9 cellular contexts compared by ENCODE assay signal in the genomic region with DNA sequence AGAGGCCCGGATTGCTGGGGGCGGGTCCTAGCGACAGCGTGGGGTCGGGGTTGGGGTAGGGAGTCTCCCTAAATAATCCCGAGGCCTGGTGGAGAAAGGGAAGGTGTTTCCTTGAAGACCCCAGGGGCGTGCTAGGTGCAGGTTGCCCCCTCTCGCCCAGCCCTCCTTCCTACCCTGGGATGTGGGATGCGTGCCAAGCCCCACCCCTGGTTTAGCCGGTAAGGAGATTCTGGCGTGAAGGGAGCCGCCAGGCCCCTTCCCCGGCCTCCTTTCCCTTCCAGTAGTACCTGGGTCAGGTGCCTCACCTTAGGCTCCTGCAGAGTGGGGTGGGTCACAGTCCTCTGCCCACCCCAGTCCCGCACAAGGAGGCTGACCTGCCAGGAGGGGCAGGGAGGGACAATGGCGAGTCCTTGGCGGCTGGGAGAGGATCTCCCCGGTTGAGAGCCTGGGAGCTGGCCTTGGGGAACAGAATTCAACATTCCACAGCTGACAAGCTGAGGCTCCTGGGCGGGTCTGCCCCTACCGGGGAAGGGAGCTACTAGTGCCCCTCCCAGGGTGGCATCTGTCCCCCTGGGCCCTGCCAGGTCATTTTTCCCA. TPM values are rescaled to one million over a fixed set of nuclear protein-coding genes. Genes with fewer than 3 reads are reported as not detected.
DNase-seq lines count a peak whose midpoint lies in the region; ATAC-seq, FAIRE-seq and TF ChIP-seq lines count a peak whose summit lies in the region.
"Had no signal": no experiment of that assay in that cellular context is flagged by ENCODE, and none has a peak within 500 bp of the region (broad histone marks: within the 10 kb centered on the region; RNA-seq: fewer than 3 reads in every experiment).

No MANE protein-coding gene starts in this region.

- no peaks in the 10 kb centered on the region for H3K27me3 ChIP-seq in Panc1 (ENCODE audit: control insufficient read depth, insufficient read depth, low read length)

- H3K27ac Mint-ChIP-seq in effector memory CD8-positive, alpha-beta T cell = peak overlapping the region; percentile 55 to 90

- TF ChIP-seq CTCF in Panc1 (IDR thresholded peaks at IDR 0.05) (no peak), mucosa of descending colon (IDR thresholded peaks at IDR 0.05) (no peak)

- peak overlapping the region; percentile 84 for H3K27ac ChIP-seq in Panc1 (ENCODE audit: low read length)

- peak overlapping the region; percentile 78 to 89 for H3K4me3 ChIP-seq in Panc1 (ENCODE audit: low read depth in 2 of 2, low read length in 2 of 2)
- H3K4me3 ChIP-seq in mucosa of descending colon = peak overlapping the region; percentile 54

- no peak for FAIRE-seq in RCC 7860 (lab: Jason Lieb, UNC)

- no peak for ATAC-seq in Panc1
- no peak for ATAC-seq in effector memory CD8-positive, alpha-beta T cell (replicated peaks)
- ATAC-seq in mucosa of descending colon = peak; percentile 15
- no peak for ATAC-seq in HG03469 (IDR thresholded peaks at IDR 0.05; ENCODE audit: unreplicated experiment)

- no peaks in the 10 kb centered on the region for H3K27me3 Mint-ChIP-seq in effector memory CD8-positive, alpha-beta T cell

- no TSS peak for BruUV-seq in Panc1 (replicated peaks; lab: Mats Ljungman, UMichigan)

- POLR2A ChIA-PET in Panc1 (lab: Charles Lee) = interaction anchor here (0.6 kb wide), 1 partner anchor 173 kb away, joined by 5 read pairs; no protein-coding TSS in a partner anchor

- peaks cover 18% of the 10 kb centered on the region for H3K4me1 ChIP-seq in Panc1 (ENCODE audit: control insufficient read depth, insufficient read depth, low read length)
- H3K4me1 ChIP-seq in mucosa of descending colon (ENCODE audit: low read depth) = peaks cover 13% of the 10 kb centered on the region

- H3K4me3 Mint-ChIP-seq in effector memory CD8-positive, alpha-beta T cell = peak overlapping the region; percentile 82 to 91

- intact Hi-C loops in Panc1 (cut with micrococcal nuclease; ENCODE audit: unreplicated experiment) (no loop called here), mucosa of descending colon (cut with DNase I, micrococcal nuclease) (no loop called here)

- H3K36me3 ChIP-seq in Panc1 (ENCODE audit: control insufficient read depth, insufficient read depth, low read length) (peaks cover 3% of the 10 kb centered on the region; the same call in 1 of the 2 replicates), mucosa of descending colon (ENCODE audit: low read depth) (no peaks in the 10 kb centered on the region)

- peak; percentile 34 for DNase-seq in activated CD4-positive, alpha-beta T cell treated with anti-CD3 and anti-CD28 coated beads for 48 hours
- no peak for DNase-seq in activated CD4-positive, alpha-beta T cell treated with anti-CD3 and anti-CD28 coated beads, Interleukin-2, amount 50 U/mL, for 1 hour
- DNase-seq in Panc1 (ENCODE audit: low read depth, low spot score) = no peak
- DNase-seq in effector memory CD8-positive, alpha-beta T cell = peak in 1 of 3 experiments; percentile 8
- DNase-seq in mucosa of descending colon = peak; percentile 82 to 84 (median 84)
- no peak for DNase-seq in occipital lobe (lab: John Stamatoyannopoulos, UW)
- no peak for DNase-seq in RCC 7860 (ENCODE audit: low spot score)

- in situ Hi-C loops in Panc1 (cut with HindIII; ENCODE audit: low pct_unique_long_range_greater_than_20kb, low sequenced_read_pairs) = no loop called here

- H3K9me3 Mint-ChIP-seq in effector memory CD8-positive, alpha-beta T cell = no peaks in the 10 kb centered on the region

- no peaks in the 10 kb centered on the region for H3K9me3 ChIP-seq in Panc1 (ENCODE audit: control insufficient read depth, insufficient read depth, low read depth, low read length)
- H3K9me3 ChIP-seq in mucosa of descending colon = no peaks in the 10 kb centered on the region

- H3K4me1 Mint-ChIP-seq in effector memory CD8-positive, alpha-beta T cell (ENCODE audit: low read depth in 2 of 2) = peaks cover 56 to 59% of the 10 kb centered on the region in 2 donors

- CTCF ChIA-PET in Panc1 (lab: Charles Lee) = interaction anchor here (0.8 to 2.3 kb wide), 2 partner anchors 13 kb away, joined by 13 to 17 read pairs; no protein-coding TSS in a partner anchor

- H3K36me3 Mint-ChIP-seq in effector memory CD8-positive, alpha-beta T cell (ENCODE audit: insufficient read depth) = peaks cover 14% of the 10 kb centered on the region

RNA-seq across cellular contexts. Expression of a gene that starts 0.7 kb away (rescaled TPM):
- total RNA-seq in Panc1 (2021; ENCODE audit: unreplicated experiment) (64.7 TPM), mucosa of descending colon (10 to 100 TPM; 25.7 to 36.3 (median 31.9) TPM), occipital lobe (27.1 TPM)
- polyA plus RNA-seq in Panc1 (2012; ENCODE audit: insufficient read length) = 61.7 TPM

RNA-seq across cellular contexts. Expression of a gene that starts 17.5 kb away (rescaled TPM):
- total RNA-seq in Panc1 (2021; ENCODE audit: unreplicated experiment) (not detected), mucosa of descending colon (not detected), occipital lobe (not detected)
- polyA plus RNA-seq in Panc1 (2012; ENCODE audit: insufficient read length) = not detected
- total RNA-seq: dermis microvascular lymphatic vessel endothelial cell had no signal

RNA-seq across cellular contexts. Expression of a gene that starts 17.6 kb away (rescaled TPM):
- 0.77 TPM for total RNA-seq in Panc1 (2021; ENCODE audit: unreplicated experiment)
- polyA plus RNA-seq in Panc1 (2012; ENCODE audit: insufficient read length) = 0.62 TPM
- under 1 TPM in 1 of 3 donors, not detected in 2; 0.89 TPM for total RNA-seq in mucosa of descending colon
- total RNA-seq in occipital lobe = 12.6 TPM

RNA-seq across cellular contexts. Expression of a gene that starts 38.0 kb away (rescaled TPM):
- total RNA-seq in Panc1 (2021; ENCODE audit: unreplicated experiment) (18.9 TPM), mucosa of descending colon (1 to 10 TPM; 1.6 to 2.4 (median 1.6) TPM), occipital lobe (107 TPM)
- 12.7 TPM for polyA plus RNA-seq in Panc1 (2012; ENCODE audit: insufficient read length)

Comparison
In these comparisons a context has a peak if more than half of its experiments do, and no peak if none do; other contexts are left out.
1. DNase-seq: peak in activated CD4-positive, alpha-beta T cell treated with anti-CD3 and anti-CD28 coated beads for 48 hours (single experiment) and mucosa of descending colon (3 of 3); none in activated CD4-positive, alpha-beta T cell treated with anti-CD3 and anti-CD28 coated beads, Interleukin-2, amount 50 U/mL, for 1 hour (single experiment), Panc1 (single experiment), occipital lobe (single experiment) and RCC 7860 (single experiment).